ENCODE assay signal across 18 cellular contexts in genomic region chr15:79989682-79990081, GRCh38. TPM values are rescaled to one million over a fixed set of nuclear protein-coding genes. Genes with fewer than 3 reads are reported as not detected.
DNase-seq lines count a peak whose midpoint lies in the region; ATAC-seq, FAIRE-seq and TF ChIP-seq lines count a peak whose summit lies in the region.
"Had no signal": no experiment of that assay in that cellular context is flagged by ENCODE, and none has a peak within 500 bp of the region (broad histone marks: within the 10 kb centered on the region; RNA-seq: fewer than 3 reads in every experiment).

No MANE protein-coding gene starts in this region.

- H3K36me3 Mint-ChIP-seq in T-helper 2 cell treated with Interferon-gamma antibody and Interleukin-4, amounts not matched to agents 5 μg/mL and 100 μg/mL, for 36 hours (ENCODE audit: low read depth) = no peaks in the 10 kb centered on the region
- H3K36me3 Mint-ChIP-seq: activated naive CD4-positive, alpha-beta T cell treated with anti-CD3 and anti-CD28 coated beads, Interleukin-2, amount 50 U/mL, for 72 hours had no signal

- H3K9me3 Mint-ChIP-seq in T-helper 2 cell treated with Interferon-gamma antibody and Interleukin-4, amounts not matched to agents 5 μg/mL and 100 μg/mL, for 36 hours = no peaks in the 10 kb centered on the region
- H3K9me3 Mint-ChIP-seq: activated naive CD4-positive, alpha-beta T cell treated with anti-CD3 and anti-CD28 coated beads, Interleukin-2, amount 50 U/mL, for 72 hours; central memory CD8-positive, alpha-beta T cell; neural crest cell had no signal

- in situ Hi-C loops in KBM-7 (cut with MboI; ENCODE audit: low pct_unique_long_range_greater_than_20kb, low sequenced_read_pairs) = no loop called here

- peak; percentile 41 to 53; a peak in 4 of 6 replicates for ATAC-seq in A549
- ATAC-seq in right lobe of liver = peak; percentile 17 to 51 (median 28)
- ATAC-seq in HG03457 (IDR thresholded peaks at IDR 0.05; ENCODE audit: unreplicated experiment) = no peak
- ATAC-seq: activated naive CD4-positive, alpha-beta T cell treated with anti-CD3 and anti-CD28 coated beads, Interleukin-2, amount 50 U/mL, for 72 hours; left ventricle myocardium superior had no signal

- no peak for TF ChIP-seq EP300 in A549 (IDR thresholded peaks at IDR 0.05)

- no peak for DNase-seq in A549 (ENCODE audit: low read depth in 1 of 2, low spot score in 1 of 2)
- DNase-seq in KBM-7 = peak; percentile 55
- no peak for DNase-seq in right lobe of liver
- DNase-seq in midbrain (lab: John Stamatoyannopoulos, UW) = no peak
- DNase-seq in T-helper 2 cell treated with Interferon-gamma antibody and Interleukin-4, amounts not matched to agents 5 μg/mL and 100 μg/mL, for 36 hours (ENCODE audit: low spot score) = no peak
- no peak for DNase-seq in GM20000 (ENCODE audit: low spot score)
- DNase-seq: hypothalamus, left ventricle myocardium superior, NCI-H1436, NCI-H748 treated with DMSO at 0.1 percent for 48 hours, SHP77, WERI-Rb-1 had no signal

- H3K36me3 ChIP-seq in right lobe of liver = no peaks in the 10 kb centered on the region
- H3K36me3 ChIP-seq: WERI-Rb-1 had no signal

- TF ChIP-seq RAD21 in A549 (conservative IDR thresholded peaks at IDR 0.05 in 1 of 2, IDR thresholded peaks at IDR 0.05 in 1 of 2) = no peak

- H3K27me3 ChIP-seq in right lobe of liver = no peaks in the 10 kb centered on the region

- TF ChIP-seq CTCF in A549 (IDR thresholded peaks at IDR 0.05) (no peak), VCaP (conservative IDR thresholded peaks at IDR 0.05) (no peak), right lobe of liver (IDR thresholded peaks at IDR 0.05) (no peak), GM20000 (IDR thresholded peaks at IDR 0.05; ENCODE audit: extremely low read depth, missing control alignments) (no peak)

- intact Hi-C loops in right lobe of liver (cut with DNase I) = loop anchor here in 1 of 2 donors (10.0 kb wide), 1 partner anchor 135 kb away; no protein-coding TSS in a partner anchor

- H3K4me1 ChIP-seq in A549 (peaks cover 3% of the 10 kb centered on the region; the same call in 2 of the 3 replicates), right lobe of liver (peaks cover 0 to 10% (median 0%) of the 10 kb centered on the region in 4 donors)

- peaks cover 6% of the 10 kb centered on the region for H3K4me1 Mint-ChIP-seq in T-helper 2 cell treated with Interferon-gamma antibody and Interleukin-4, amounts not matched to agents 5 μg/mL and 100 μg/mL, for 36 hours (ENCODE audit: low read depth)
- H3K4me1 Mint-ChIP-seq: neural crest cell had no signal

- CTCF ChIA-PET in A549 (lab: Yijun Ruan, JAX) = interaction anchor here (2.0 to 2.4 kb wide), 2 partner anchors 609 to 650 kb away, joined by 5 to 9 read pairs; no protein-coding TSS in a partner anchor

- H3K27ac ChIP-seq in A549 = peak overlapping the region in 1 of 2 experiments; percentile 5; a peak in 1 of 6 replicates
- H3K27ac ChIP-seq in VCaP = peak overlapping the region; percentile 13; the same call in 1 of the 2 replicates
- H3K27ac ChIP-seq in right lobe of liver = no peak overlapping the region
- H3K27ac ChIP-seq: WERI-Rb-1 had no signal

- no peak overlapping the region for H3K4me3 ChIP-seq in A549
- no peak overlapping the region for H3K4me3 ChIP-seq in right lobe of liver

- no peak overlapping the region for H3K4me2 ChIP-seq in A549

- H3K27me3 Mint-ChIP-seq in T-helper 2 cell treated with Interferon-gamma antibody and Interleukin-4, amounts not matched to agents 5 μg/mL and 100 μg/mL, for 36 hours (ENCODE audit: low read depth) = no peaks in the 10 kb centered on the region
- H3K27me3 Mint-ChIP-seq: central memory CD8-positive, alpha-beta T cell had no signal

- WGBS in A549 (ENCODE audit: missing lambda C conversion rate) = 58% methylated on average over 5 of the region's 5 CpGs
- WGBS in right lobe of liver (ENCODE audit: insufficient coverage, low coverage, low lambda C conversion rate, missing lambda C conversion rate) = 14% methylated on average over 5 of the region's 5 CpGs

- no peak overlapping the region for H3K27ac Mint-ChIP-seq in T-helper 2 cell treated with Interferon-gamma antibody and Interleukin-4, amounts not matched to agents 5 μg/mL and 100 μg/mL, for 36 hours
- H3K27ac Mint-ChIP-seq: activated naive CD4-positive, alpha-beta T cell treated with anti-CD3 and anti-CD28 coated beads, Interleukin-2, amount 50 U/mL, for 72 hours had no signal

- no peaks in the 10 kb centered on the region for H3K9me3 ChIP-seq in A549
- no peaks in the 10 kb centered on the region for H3K9me3 ChIP-seq in right lobe of liver

- no peak for FAIRE-seq in A549 (lab: Jason Lieb, UNC)
- FAIRE-seq: D721Med had no signal

- no peak overlapping the region for H3K4me3 Mint-ChIP-seq in T-helper 2 cell treated with Interferon-gamma antibody and Interleukin-4, amounts not matched to agents 5 μg/mL and 100 μg/mL, for 36 hours
- H3K4me3 Mint-ChIP-seq: central memory CD8-positive, alpha-beta T cell; neural crest cell had no signal

- TF ChIP-seq POLR2A in A549 (IDR thresholded peaks at IDR 0.05; ENCODE audit: low read length) (no peak), right lobe of liver (IDR thresholded peaks at IDR 0.05) (no peak)

- POLR2A ChIA-PET in A549 (lab: Yijun Ruan, JAX) = interaction anchor here (1.8 kb wide), 1 partner anchor 66 kb away, joined by 9 read pairs; no protein-coding TSS in a partner anchor

TF ChIP-seq in A549, 52 proteins besides CTCF, POLR2A, EP300 and RAD21:
- TF ChIP-seq KDM1A (IDR thresholded peaks at IDR 0.05; ENCODE audit: low read depth) (no peak), CEBPB (IDR thresholded peaks at IDR 0.05) (peak; percentile 10 to 21; a peak in 1 of 4 replicates)

RNA-seq across cellular contexts. Expression of gene BCL2A1, which starts 18.7 kb away (rescaled TPM):
- 14.5 and 20.1 TPM in 2 replicates for polyA plus RNA-seq in A549 (2011; rRNA removed)
- polyA plus RNA-seq in A549 (2012; cell fraction: cytosol; rRNA removed) = 21.5 and 23.6 TPM in 2 replicates
- 7.1 and 9.2 TPM in 2 replicates for polyA plus RNA-seq in A549 (2012; cell fraction: nucleus; rRNA removed)
- 14.0 to 31.3 TPM (median 19.6 TPM) in 3 replicates for polyA plus RNA-seq in A549 (2017; fragmentation: RNase III; extraction: RNeasy Plus Mini Kit Qiagen cat#74134 plus additional on column Dnase treatment)
- polyA minus RNA-seq in A549 (2011; rRNA and poly(A)+ RNA removed) = 4.5 and 6.2 TPM in 2 replicates
- total RNA-seq in right lobe of liver = 1 to 10 TPM in 4 of 6 experiments, under 1 TPM in 2; 0.26 to 6.9 (median 1.8) TPM
- total RNA-seq: neural crest cell had no signal
